22 cellular contexts compared by ENCODE assay signal in the genomic region with DNA sequence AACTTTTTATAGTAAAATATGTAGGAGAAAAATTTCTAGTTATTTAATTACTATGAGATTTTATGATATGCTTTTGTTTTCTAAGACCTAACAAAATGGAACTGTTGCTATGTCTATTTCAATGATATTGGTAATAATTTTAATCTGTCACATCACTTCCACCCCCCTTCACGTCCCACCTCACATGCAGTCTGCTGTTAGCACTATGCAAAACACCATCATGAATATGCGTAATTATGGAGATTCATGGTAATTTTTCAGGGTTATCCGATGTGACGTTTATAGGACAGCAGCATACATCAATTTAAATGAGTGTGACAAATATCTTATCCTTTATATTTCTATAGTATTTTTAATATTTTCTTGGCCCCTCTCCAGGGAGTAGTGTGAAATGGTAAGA.
"Had no signal": no experiment of that assay in that cellular context is flagged by ENCODE, and none has a peak within 500 bp of the region (broad histone marks: within the 10 kb centered on the region; RNA-seq: fewer than 3 reads in every experiment).

No MANE protein-coding gene starts in this region.

- H3K27me3 ChIP-seq: esophagus muscularis mucosa, foreskin keratinocyte, right lobe of liver, suprapubic skin, transverse colon, upper lobe of right lung, uterus had no signal

- H3K9me3 Mint-ChIP-seq: naive thymus-derived CD8-positive, alpha-beta T cell; nephron progenitor cell; stimulated activated naive CD8-positive, alpha-beta T cell treated with anti-CD3 and anti-CD28 coated beads, Interleukin-15, amount 100 ng/mL, for 72 hours had no signal

- H3K36me3 ChIP-seq: esophagus muscularis mucosa, lower lobe of right lung, pancreas, right lobe of liver, suprapubic skin, transverse colon, upper lobe of right lung, uterus had no signal

- H3K4me1 ChIP-seq: esophagus muscularis mucosa, foreskin keratinocyte, lower lobe of right lung, pancreas, right lobe of liver, suprapubic skin, transverse colon, upper lobe of right lung, uterus had no signal

- H3K27me3 Mint-ChIP-seq: progenitor cell of endocrine pancreas; stimulated activated naive CD8-positive, alpha-beta T cell treated with anti-CD3 and anti-CD28 coated beads, Interleukin-15, amount 100 ng/mL, for 72 hours had no signal

- H3K27ac ChIP-seq: esophagus muscularis mucosa, foreskin keratinocyte, lower lobe of right lung, pancreas, right lobe of liver, suprapubic skin, transverse colon, upper lobe of right lung, uterus had no signal

- H3K4me3 ChIP-seq: esophagus muscularis mucosa, lower lobe of right lung, pancreas, right lobe of liver, suprapubic skin, transverse colon, upper lobe of right lung, uterus had no signal

- DNase-seq: effector CD8-positive, alpha-beta T cell; foreskin keratinocyte; glutamatergic neuron; left ventricle myocardium superior; lower lobe of right lung; naive thymus-derived CD8-positive, alpha-beta T cell; occipital lobe; pancreas; right lobe of liver; small intestine; stimulated activated CD4-positive, alpha-beta T cell treated with anti-CD3 and anti-CD28 coated beads, Interleukin-15, amount 100 ng/mL, for 24 hours; stimulated activated CD4-positive, alpha-beta T cell treated with anti-CD3 and anti-CD28 coated beads, Interleukin-2, amount 100 ng/mL, for 48 hours; stimulated activated CD8-positive, alpha-beta memory T cell treated with anti-CD3 and anti-CD28 coated beads, Interleukin-4, amount 100 ng/mL, for 48 hours; stimulated activated naive CD4-positive, alpha-beta T cell; stimulated activated naive CD8-positive, alpha-beta T cell treated with anti-CD3 and anti-CD28 coated beads, Interleukin-15, amount 100 ng/mL, for 72 hours; transverse colon; upper lobe of right lung; uterus had no signal

- H3K9me3 ChIP-seq: esophagus muscularis mucosa, lower lobe of right lung, pancreas, right lobe of liver, suprapubic skin, transverse colon, upper lobe of right lung, uterus had no signal

- H3K36me3 Mint-ChIP-seq: naive thymus-derived CD8-positive, alpha-beta T cell had no signal

- H3K27ac Mint-ChIP-seq: naive thymus-derived CD8-positive, alpha-beta T cell; nephron progenitor cell; stimulated activated naive CD8-positive, alpha-beta T cell treated with anti-CD3 and anti-CD28 coated beads, Interleukin-15, amount 100 ng/mL, for 72 hours had no signal

- H3K4me3 Mint-ChIP-seq: naive thymus-derived CD8-positive, alpha-beta T cell; nephron progenitor cell; stimulated activated naive CD8-positive, alpha-beta T cell treated with anti-CD3 and anti-CD28 coated beads, Interleukin-15, amount 100 ng/mL, for 72 hours had no signal
